32 cellular contexts compared by ENCODE assay signal in genomic region chr12:106633451-106633823, GRCh38. TPM values are rescaled to one million over a fixed set of nuclear protein-coding genes. Genes with fewer than 3 reads are reported as not detected.
DNase-seq lines count a peak whose midpoint lies in the region; ATAC-seq, FAIRE-seq and TF ChIP-seq lines count a peak whose summit lies in the region.
"Had no signal": no experiment of that assay in that cellular context is flagged by ENCODE, and none has a peak within 500 bp of the region (broad histone marks: within the 10 kb centered on the region; RNA-seq: fewer than 3 reads in every experiment).

No MANE protein-coding gene starts in this region.

- FAIRE-seq in frontal cortex (lab: Jason Lieb, UNC) = no peak
- FAIRE-seq: bronchial epithelial cell, H54 had no signal

- DNase-seq in A172 (ENCODE audit: low spot score) = peak; percentile 60
- DNase-seq in LoVo (ENCODE audit: low spot score) = peak; percentile 89
- peak; percentile 33 for DNase-seq in astrocyte of the cerebellum (ENCODE audit: low read depth)
- peak; percentile 62 for DNase-seq in kidney tubule cell (ENCODE audit: low spot score)
- DNase-seq in frontal cortex (ENCODE audit: low spot score in 2 of 2) = no peak
- no peak for DNase-seq in iPS-NIHi11 (ENCODE audit: low spot score)
- DNase-seq: activated CD4-positive, alpha-beta T cell treated with anti-CD3 and anti-CD28 coated beads, Interleukin-2, amount 50 U/mL, for 4 hours; activated naive CD4-positive, alpha-beta T cell treated with Interleukin-2 at 50 U/mL for 16 hours; activated T-cell treated with anti-CD3 and anti-CD28 coated beads, Interleukin-2, amount 50 U/mL, for 72 hours; CD4-positive, CD25-positive, alpha-beta regulatory T cell; colonic mucosa; DND-41; effector memory CD8-positive, alpha-beta T cell; natural killer cell; NCI-H1436; NCI-H2081; NCI-H526; occipital lobe; stimulated activated CD4-positive, alpha-beta T cell treated with anti-CD3 and anti-CD28 coated beads, Interleukin-15, amount 100 ng/mL, for 24 hours; stimulated activated CD4-positive, alpha-beta T cell treated with anti-CD3 and anti-CD28 coated beads, Interleukin-4, amount 100 ng/mL, for 4 hours; T-helper 17 cell; transverse colon had no signal

- ATAC-seq in HG02798 (IDR thresholded peaks at IDR 0.05; ENCODE audit: poor library complexity, unreplicated experiment) (no peak), HG03354 (IDR thresholded peaks at IDR 0.05; ENCODE audit: poor library complexity, severe bottlenecking, unreplicated experiment) (no peak)
- ATAC-seq: activated T-cell treated with anti-CD3 and anti-CD28 coated beads, Interleukin-2, amount 50 U/mL, for 72 hours; effector memory CD8-positive, alpha-beta T cell; natural killer cell; Right ventricle myocardium inferior; sciatic nerve; T-helper 17 cell had no signal

- no peak for TF ChIP-seq CTCF in astrocyte of the cerebellum (IDR thresholded peaks at IDR 0.05; ENCODE audit: low read depth, low read length, missing control alignments)

- in situ Hi-C loops in astrocyte of the cerebellum (cut with HindIII; ENCODE audit: low sequenced_read_pairs) = no loop called here

- H3K4me3 ChIP-seq in astrocyte of the cerebellum (ENCODE audit: low read depth, low read length) = no peak overlapping the region
- H3K4me3 ChIP-seq: colonic mucosa, prostate gland, transverse colon had no signal

RNA-seq across cellular contexts. Expression of gene RFX4, which starts 50.6 kb away (rescaled TPM):
- total RNA-seq in A172 (2014; rRNA removed; shearing (Covaris generic)) = not detected in 2 replicates
- total RNA-seq in frontal cortex = 2.9 TPM
- total RNA-seq: activated T-cell treated with anti-CD3 and anti-CD28 coated beads, Interleukin-2, amount 50 U/mL, for 72 hours; bronchial epithelial cell; CD4-positive, CD25-positive, alpha-beta regulatory T cell; colonic mucosa; epithelial cell of proximal tubule; lung microvascular endothelial cell; mononuclear cell; natural killer cell; Right ventricle myocardium inferior; sciatic nerve; T-helper 17 cell; transverse colon had no signal

Comparison
In these comparisons a context has a peak if more than half of its experiments do, and no peak if none do; other contexts are left out.
1. DNase-seq: peak in A172 (single experiment), LoVo (single experiment), astrocyte of the cerebellum (single experiment) and kidney tubule cell (single experiment); none in frontal cortex (0 of 2) and iPS-NIHi11 (single experiment).